1 cellular context compared by ENCODE assay signal in the genomic region with DNA sequence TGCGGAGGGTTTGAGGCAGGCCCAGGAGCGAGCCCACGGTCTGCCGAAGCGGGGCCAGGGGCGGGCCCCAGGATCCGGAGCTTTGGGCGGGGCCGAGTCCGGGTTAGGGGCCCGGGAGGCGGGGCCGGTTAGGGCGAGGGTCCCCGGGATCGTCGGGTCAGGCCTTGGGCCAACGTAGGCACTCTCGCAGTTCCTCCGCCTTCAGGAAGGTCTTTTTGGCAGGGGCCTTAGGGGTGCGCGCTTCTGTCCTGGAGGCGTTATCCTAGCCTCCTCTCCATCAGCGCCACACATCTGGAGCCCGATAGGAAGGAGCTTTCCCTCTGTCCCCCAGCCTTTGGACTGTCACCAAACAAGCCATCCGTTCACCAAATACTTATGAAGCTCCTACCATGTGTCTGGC.
TF ChIP-seq lines count a peak whose summit lies in the region.
"Not testable (repeated sequence)": the region's sequence is repeated elsewhere in the genome, so short reads cannot be mapped to it uniquely, and the experiment has no call there.

No MANE protein-coding gene starts in this region.

TF ChIP-seq in HepG2, 621 proteins besides CTCF, POLR2A, EP300 and RAD21:
- TF ChIP-seq, protein P1, sequence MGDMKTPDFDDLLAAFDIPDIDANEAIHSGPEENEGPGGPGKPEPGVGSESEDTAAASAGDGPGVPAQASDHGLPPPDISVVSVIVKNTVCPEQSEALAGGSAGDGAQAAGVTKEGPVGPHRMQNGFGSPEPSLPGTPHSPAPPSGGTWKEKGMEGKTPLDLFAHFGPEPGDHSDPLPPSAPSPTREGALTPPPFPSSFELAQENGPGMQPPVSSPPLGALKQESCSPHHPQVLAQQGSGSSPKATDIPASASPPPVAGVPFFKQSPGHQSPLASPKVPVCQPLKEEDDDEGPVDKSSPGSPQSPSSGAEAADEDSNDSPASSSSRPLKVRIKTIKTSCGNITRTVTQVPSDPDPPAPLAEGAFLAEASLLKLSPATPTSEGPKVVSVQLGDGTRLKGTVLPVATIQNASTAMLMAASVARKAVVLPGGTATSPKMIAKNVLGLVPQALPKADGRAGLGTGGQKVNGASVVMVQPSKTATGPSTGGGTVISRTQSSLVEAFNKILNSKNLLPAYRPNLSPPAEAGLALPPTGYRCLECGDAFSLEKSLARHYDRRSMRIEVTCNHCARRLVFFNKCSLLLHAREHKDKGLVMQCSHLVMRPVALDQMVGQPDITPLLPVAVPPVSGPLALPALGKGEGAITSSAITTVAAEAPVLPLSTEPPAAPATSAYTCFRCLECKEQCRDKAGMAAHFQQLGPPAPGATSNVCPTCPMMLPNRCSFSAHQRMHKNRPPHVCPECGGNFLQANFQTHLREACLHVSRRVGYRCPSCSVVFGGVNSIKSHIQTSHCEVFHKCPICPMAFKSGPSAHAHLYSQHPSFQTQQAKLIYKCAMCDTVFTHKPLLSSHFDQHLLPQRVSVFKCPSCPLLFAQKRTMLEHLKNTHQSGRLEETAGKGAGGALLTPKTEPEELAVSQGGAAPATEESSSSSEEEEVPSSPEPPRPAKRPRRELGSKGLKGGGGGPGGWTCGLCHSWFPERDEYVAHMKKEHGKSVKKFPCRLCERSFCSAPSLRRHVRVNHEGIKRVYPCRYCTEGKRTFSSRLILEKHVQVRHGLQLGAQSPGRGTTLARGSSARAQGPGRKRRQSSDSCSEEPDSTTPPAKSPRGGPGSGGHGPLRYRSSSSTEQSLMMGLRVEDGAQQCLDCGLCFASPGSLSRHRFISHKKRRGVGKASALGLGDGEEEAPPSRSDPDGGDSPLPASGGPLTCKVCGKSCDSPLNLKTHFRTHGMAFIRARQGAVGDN (CRISPR knock-in tag; IDR thresholded peaks at IDR 0.05) = peak; percentile 48
- not testable (repeated sequence) for TF ChIP-seq MAZ (IDR thresholded peaks at IDR 0.05; ENCODE audit: borderline replicate concordance, low read depth, low read length)
- TF ChIP-seq MAZ (CRISPR knock-in tag; IDR thresholded peaks at IDR 0.05; ENCODE audit: low read depth) (0 out of 2 replicates have a peak, but pooled peaks have one; percentile 18), ZNF501 (CRISPR knock-in tag; IDR thresholded peaks at IDR 0.05) (peak; percentile 55; the same call in 1 of the 2 replicates), ZNF891 (CRISPR knock-in tag; IDR thresholded peaks at IDR 0.05) (0 out of 2 replicates have a peak, but pooled peaks have one; percentile 30), ZNF280B (CRISPR knock-in tag; IDR thresholded peaks at IDR 0.05; ENCODE audit: borderline replicate concordance) (0 out of 2 replicates have a peak, but pooled peaks have one; percentile 18), TBX2 (CRISPR knock-in tag; IDR thresholded peaks at IDR 0.05; ENCODE audit: borderline replicate concordance) (0 out of 2 replicates have a peak, but pooled peaks have one; percentile 30), GABPB1 (CRISPR knock-in tag; IDR thresholded peaks at IDR 0.05) (0 out of 2 replicates have a peak, but pooled peaks have one; percentile 37), PHF8 (CRISPR knock-in tag; IDR thresholded peaks at IDR 0.05) (peak; percentile 48; the same call in 1 of the 2 replicates)
- TF ChIP-seq, protein P2, sequence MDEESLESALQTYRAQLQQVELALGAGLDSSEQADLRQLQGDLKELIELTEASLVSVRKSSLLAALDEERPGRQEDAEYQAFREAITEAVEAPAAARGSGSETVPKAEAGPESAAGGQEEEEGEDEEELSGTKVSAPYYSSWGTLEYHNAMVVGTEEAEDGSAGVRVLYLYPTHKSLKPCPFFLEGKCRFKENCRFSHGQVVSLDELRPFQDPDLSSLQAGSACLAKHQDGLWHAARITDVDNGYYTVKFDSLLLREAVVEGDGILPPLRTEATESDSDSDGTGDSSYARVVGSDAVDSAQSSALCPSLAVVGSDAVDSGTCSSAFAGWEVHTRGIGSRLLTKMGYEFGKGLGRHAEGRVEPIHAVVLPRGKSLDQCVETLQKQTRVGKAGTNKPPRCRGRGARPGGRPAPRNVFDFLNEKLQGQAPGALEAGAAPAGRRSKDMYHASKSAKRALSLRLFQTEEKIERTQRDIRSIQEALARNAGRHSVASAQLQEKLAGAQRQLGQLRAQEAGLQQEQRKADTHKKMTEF (CRISPR knock-in tag; IDR thresholded peaks at IDR 0.05) = 0 out of 2 replicates have a peak, but pooled peaks have one; percentile 34
